26 cellular contexts compared by ENCODE assay signal in genomic region chr10:75814071-75814470, GRCh38.
"Had no signal": no experiment of that assay in that cellular context is flagged by ENCODE, and none has a peak within 500 bp of the region (broad histone marks: within the 10 kb centered on the region; RNA-seq: fewer than 3 reads in every experiment).

No MANE protein-coding gene starts in this region.

- DNase-seq: dorsolateral prefrontal cortex; effector CD4-positive, alpha-beta T cell; hypothalamus; immature natural killer cell; islet precursor cell; naive thymus-derived CD4-positive, alpha-beta T cell; nephron progenitor cell; nucleus accumbens; right cardiac atrium; sigmoid colon; stimulated activated CD4-positive, alpha-beta T cell treated with anti-CD3 and anti-CD28 coated beads, Interleukin-15, amount 100 ng/mL, for 24 hours; stimulated activated CD4-positive, alpha-beta T cell treated with anti-CD3 and anti-CD28 coated beads, Interleukin-2, amount 100 ng/mL, for 48 hours; stimulated activated naive B cell treated with anti-CD40 and anti-IgM and Interleukin-4, amounts not matched to agents 10 μg/mL and 1 μg/mL and 100 μg/mL, for 72 hours; upper lobe of left lung; uterus had no signal

- H3K36me3 Mint-ChIP-seq: immature natural killer cell; memory B cell; mesothelial cell of epicardium; naive thymus-derived CD4-positive, alpha-beta T cell; stimulated activated naive B cell treated with anti-CD40 and anti-IgM and Interleukin-4, amounts not matched to agents 10 μg/mL and 1 μg/mL and 100 μg/mL, for 72 hours had no signal

- ATAC-seq: left lobe of liver; naive thymus-derived CD4-positive, alpha-beta T cell; right cardiac atrium; stimulated activated naive B cell treated with anti-CD40 and anti-IgM and Interleukin-4, amounts not matched to agents 10 μg/mL and 1 μg/mL and 100 μg/mL, for 72 hours had no signal

- H3K4me3 Mint-ChIP-seq: immature natural killer cell; memory B cell; mesothelial cell of epicardium; naive thymus-derived CD4-positive, alpha-beta T cell; nephron progenitor cell; stimulated activated naive B cell treated with anti-CD40 and anti-IgM and Interleukin-4, amounts not matched to agents 10 μg/mL and 1 μg/mL and 100 μg/mL, for 72 hours; stimulated activated naive CD8-positive, alpha-beta T cell treated with anti-CD3 and anti-CD28 coated beads, Interleukin-15, Interleukin-2, amounts not matched to agents 100 ng/mL and 50 ng/mL, for 24 hours had no signal

- H3K27ac ChIP-seq: dorsolateral prefrontal cortex, prostate gland, sigmoid colon, skin epidermis, thoracic aorta, tibial nerve, upper lobe of left lung, uterus had no signal

- H3K9me3 ChIP-seq: prostate gland, sigmoid colon, thoracic aorta, tibial nerve, upper lobe of left lung, uterus had no signal

- H3K4me3 ChIP-seq: dorsolateral prefrontal cortex, lung, prostate gland, sigmoid colon, skin epidermis, thoracic aorta, tibial nerve, upper lobe of left lung, uterus had no signal

- H3K9me3 Mint-ChIP-seq: memory B cell; mesothelial cell of epicardium; stimulated activated naive CD8-positive, alpha-beta T cell treated with anti-CD3 and anti-CD28 coated beads, Interleukin-15, Interleukin-2, amounts not matched to agents 100 ng/mL and 50 ng/mL, for 24 hours had no signal

- H3K4me1 Mint-ChIP-seq: immature natural killer cell; memory B cell; mesothelial cell of epicardium; naive thymus-derived CD4-positive, alpha-beta T cell; stimulated activated naive B cell treated with anti-CD40 and anti-IgM and Interleukin-4, amounts not matched to agents 10 μg/mL and 1 μg/mL and 100 μg/mL, for 72 hours had no signal

- H3K27me3 ChIP-seq: sigmoid colon, tibial nerve, upper lobe of left lung, uterus had no signal

- H3K36me3 ChIP-seq: prostate gland, sigmoid colon, thoracic aorta, tibial nerve, upper lobe of left lung, uterus had no signal

- H3K4me1 ChIP-seq: prostate gland, sigmoid colon, upper lobe of left lung, uterus had no signal

- FAIRE-seq: colon, frontal cortex had no signal

- H3K27ac Mint-ChIP-seq: immature natural killer cell; memory B cell; mesothelial cell of epicardium; naive thymus-derived CD4-positive, alpha-beta T cell; nephron progenitor cell; stimulated activated naive B cell treated with anti-CD40 and anti-IgM and Interleukin-4, amounts not matched to agents 10 μg/mL and 1 μg/mL and 100 μg/mL, for 72 hours; stimulated activated naive CD8-positive, alpha-beta T cell treated with anti-CD3 and anti-CD28 coated beads, Interleukin-15, Interleukin-2, amounts not matched to agents 100 ng/mL and 50 ng/mL, for 24 hours had no signal
